ENCODE assay signal across 2 cellular contexts in the genomic region with DNA sequence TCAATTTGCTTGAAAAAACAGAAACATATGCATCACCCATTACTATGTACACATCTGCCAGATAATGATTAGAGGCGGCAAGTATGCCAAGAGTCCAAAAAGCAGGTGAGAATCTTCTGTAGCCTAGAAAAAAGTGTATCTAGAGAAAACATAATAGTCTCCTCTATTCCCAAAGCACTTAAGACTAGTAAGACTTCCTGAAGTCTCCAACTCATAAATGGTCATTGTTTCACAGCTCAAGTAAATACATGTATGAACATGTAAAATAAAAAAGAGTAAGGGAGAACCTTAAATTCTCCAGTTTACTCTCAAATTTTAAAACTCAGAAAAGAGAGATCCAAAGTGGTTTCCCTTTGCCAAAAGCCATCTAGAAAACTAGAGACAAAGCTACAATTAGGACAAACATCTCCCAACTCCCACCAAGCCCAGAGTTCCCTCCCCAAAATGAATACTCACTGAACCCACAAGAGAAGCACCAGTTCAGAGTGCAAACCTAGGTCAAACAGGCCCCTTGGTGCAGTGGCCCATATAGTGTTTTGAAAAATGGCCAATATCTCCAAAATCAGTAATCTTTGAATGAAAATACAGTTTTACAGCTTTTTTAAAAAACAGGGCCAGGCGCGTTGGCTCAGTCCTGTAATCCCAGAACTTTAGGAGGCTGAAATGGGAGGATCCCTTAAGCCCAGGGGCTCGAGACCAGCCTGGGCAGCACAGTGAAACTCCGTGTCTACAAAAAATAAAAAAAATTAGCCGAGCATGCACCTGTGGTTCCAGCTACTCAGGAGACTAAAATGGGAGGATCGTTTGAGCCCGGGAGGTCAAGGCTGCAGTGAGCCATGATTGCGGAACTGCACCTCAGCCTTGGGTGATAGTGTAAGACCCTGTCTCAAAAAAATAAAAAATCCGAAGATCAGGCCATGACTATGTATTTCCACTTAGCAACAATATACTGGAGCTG.
TF ChIP-seq lines count a peak whose summit lies in the region.

No MANE protein-coding gene starts in this region.

TF ChIP-seq in SK-N-SH, 30 proteins besides CTCF, POLR2A, EP300 and RAD21:
- TF ChIP-seq GABPA (IDR thresholded peaks at IDR 0.05; ENCODE audit: low read depth): no peak
- no peak for TF ChIP-seq EZH2phosphoT487 (IDR thresholded peaks at IDR 0.05; ENCODE audit: borderline replicate concordance, low read depth)
- no peak for TF ChIP-seq MEF2A (IDR thresholded peaks at IDR 0.05; ENCODE audit: borderline replicate concordance, low read depth)
- TF ChIP-seq POLR2AphosphoS5 (IDR thresholded peaks at IDR 0.05; ENCODE audit: low read depth, low read length): no peak
- no peak for TF ChIP-seq FOSL2 (IDR thresholded peaks at IDR 0.05; ENCODE audit: borderline replicate concordance, low read depth)
- no peak for TF ChIP-seq TEAD4 (IDR thresholded peaks at IDR 0.05; ENCODE audit: borderline replicate concordance, insufficient read depth)
- no peak for TF ChIP-seq NRF1 (IDR thresholded peaks at IDR 0.05; ENCODE audit: low read depth, low read length)
- TF ChIP-seq IRF3 (IDR thresholded peaks at IDR 0.05; ENCODE audit: low read depth, low read length): no peak
- no peak for TF ChIP-seq FOXJ3 (CRISPR knock-in tag; IDR thresholded peaks at IDR 0.05)
- no peak for TF ChIP-seq RXRA (IDR thresholded peaks at IDR 0.05; ENCODE audit: borderline replicate concordance, low read depth)
- TF ChIP-seq NFIC (IDR thresholded peaks at IDR 0.05; ENCODE audit: borderline replicate concordance): no peak
- no peak for TF ChIP-seq ZBTB33 (IDR thresholded peaks at IDR 0.05; ENCODE audit: borderline replicate concordance, low read depth)
- no peak for TF ChIP-seq FOXM1 (IDR thresholded peaks at IDR 0.05; ENCODE audit: low read depth)

TF ChIP-seq in SK-N-SH treated with all-trans-retinoic acid at 6 μM for 48 hours, 23 proteins besides CTCF, POLR2A, EP300 and RAD21:
- TF ChIP-seq ZFP3 (CRISPR knock-in tag; IDR thresholded peaks at IDR 0.05) (no peak), ZNF70 (CRISPR knock-in tag; IDR thresholded peaks at IDR 0.05) (no peak), OSR1 (CRISPR knock-in tag; IDR thresholded peaks at IDR 0.05) (no peak), POU6F1 (CRISPR knock-in tag; IDR thresholded peaks at IDR 0.05; ENCODE audit: borderline replicate concordance, low read depth) (no peak), TOX (CRISPR knock-in tag; IDR thresholded peaks at IDR 0.05; ENCODE audit: borderline replicate concordance) (no peak), TSHZ2 (CRISPR knock-in tag; IDR thresholded peaks at IDR 0.05) (no peak), TCF4 (CRISPR knock-in tag; IDR thresholded peaks at IDR 0.05; ENCODE audit: borderline replicate concordance) (no peak), ZNF565 (CRISPR knock-in tag; conservative IDR thresholded peaks at IDR 0.05; ENCODE audit: low read depth) (no peak), CSDC2 (CRISPR knock-in tag; IDR thresholded peaks at IDR 0.05) (no peak), RARB (CRISPR knock-in tag; IDR thresholded peaks at IDR 0.05) (no peak), SNAI2 (CRISPR knock-in tag; IDR thresholded peaks at IDR 0.05) (no peak), GLIS3 (CRISPR knock-in tag; IDR thresholded peaks at IDR 0.05) (no peak), ZNF8 (CRISPR knock-in tag; IDR thresholded peaks at IDR 0.05) (no peak)
